In the genomic region with DNA sequence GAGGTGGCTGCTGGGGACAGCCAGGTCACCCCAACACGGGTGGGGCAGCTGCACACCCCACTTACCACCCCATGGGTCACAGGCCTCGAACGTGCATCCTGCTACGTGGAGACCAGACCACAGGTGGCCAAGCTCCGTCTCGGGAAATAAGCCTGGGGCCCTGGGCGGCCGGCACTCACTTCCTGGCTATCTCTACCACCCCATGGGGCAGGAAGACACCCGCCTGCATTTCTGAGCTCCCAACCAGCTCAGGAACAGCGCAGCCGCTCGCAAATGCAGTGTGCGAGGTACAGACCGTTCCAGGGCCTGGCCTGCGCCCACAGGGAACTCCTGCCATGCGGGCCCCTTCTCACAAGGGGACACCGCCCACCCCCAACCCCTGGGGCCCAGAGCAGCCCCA, we compare ENCODE assay signal across 1 cellular context.
A peak's percentile ranks its signal among the peaks of the same experiment; 100 is the strongest.
TF ChIP-seq lines count a peak whose summit lies in the region.

No MANE protein-coding gene starts in this region.

TF ChIP-seq in endothelial cell of umbilical vein, 7 proteins besides CTCF, POLR2A, EP300 and RAD21:
- TF ChIP-seq FOS (IDR thresholded peaks at IDR 0.05; ENCODE audit: borderline replicate concordance, insufficient read depth, low read length) (no peak), POLR2AphosphoS5 (IDR thresholded peaks at IDR 0.05; ENCODE audit: insufficient read depth, low read depth, low read length) (peak; percentile 39)
